In genomic region chr3:145094355-145094941, GRCh38 we compare ENCODE assay signal across 8 cellular contexts.
DNase-seq lines count a peak whose midpoint lies in the region; ATAC-seq and TF ChIP-seq lines count a peak whose summit lies in the region.

No MANE protein-coding gene starts in this region.

- no peak overlapping the region for H3K4me3 Mint-ChIP-seq in T-helper 17 cell

- no peaks in the 10 kb centered on the region for H3K27me3 Mint-ChIP-seq in T-helper 17 cell

- H3K36me3 Mint-ChIP-seq in T-helper 17 cell (ENCODE audit: low read depth), result no peaks in the 10 kb centered on the region

- no peaks in the 10 kb centered on the region for H3K9me3 ChIP-seq in T-helper 17 cell (ENCODE audit: control insufficient read depth, low read length, poor library complexity, severe bottlenecking)

- ATAC-seq in HG03460 (IDR thresholded peaks at IDR 0.05; ENCODE audit: unreplicated experiment) (peak; percentile 88), T-helper 17 cell (no peak), left lobe of liver (no peak)

- TF ChIP-seq CTCF in GM20000 (IDR thresholded peaks at IDR 0.05; ENCODE audit: extremely low read depth, missing control alignments), result no peak

- no peaks in the 10 kb centered on the region for H3K4me1 Mint-ChIP-seq in T-helper 17 cell

- no peak overlapping the region for H3K27ac Mint-ChIP-seq in T-helper 17 cell

- DNase-seq in DMS 273 treated with DMSO at 0.1 percent for 48 hours (lab: John Stamatoyannopoulos, UW) (peak; percentile 81), GM20000 (ENCODE audit: low spot score) (peak; percentile 35), SW480 (ENCODE audit: low spot score) (peak; percentile 13), left kidney (ENCODE audit: low read depth, low spot score) (peak; percentile 58), T-helper 17 cell (no peak), NCI-H748 treated with DMSO at 0.1 percent for 48 hours (lab: John Stamatoyannopoulos, UW) (no peak), left lobe of liver (ENCODE audit: low spot score) (no peak)

Comparison
In these comparisons a context has a peak if more than half of its experiments do, and no peak if none do; other contexts are left out.
1. DNase-seq: peak in DMS 273 treated with DMSO at 0.1 percent for 48 hours (single experiment), GM20000 (single experiment), SW480 (single experiment) and left kidney (single experiment); none in T-helper 17 cell (0 of 3), NCI-H748 treated with DMSO at 0.1 percent for 48 hours (single experiment) and left lobe of liver (single experiment).